ENCODE assay signal across 10 cellular contexts in the genomic region with DNA sequence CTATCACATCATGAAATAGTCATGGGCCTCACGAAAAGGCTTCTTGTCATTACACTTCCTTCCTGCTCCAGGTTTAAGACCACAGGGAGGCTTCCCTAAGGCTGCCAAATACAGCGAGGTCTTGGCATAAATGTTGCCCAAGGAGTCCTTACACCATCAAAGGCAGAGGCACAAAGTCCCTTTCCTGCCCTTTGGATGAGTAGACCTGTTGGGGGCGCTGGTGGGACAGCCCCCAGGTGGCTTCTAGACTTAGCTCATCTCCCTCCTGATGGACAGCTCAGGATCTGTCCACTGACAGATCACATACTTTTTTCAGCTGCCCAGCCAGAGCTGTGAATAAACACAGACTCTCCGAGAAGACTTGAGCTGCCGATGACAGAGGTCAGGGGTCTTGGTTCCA. TPM values are rescaled to one million over a fixed set of nuclear protein-coding genes. Genes with fewer than 3 reads are reported as not detected.
DNase-seq lines count a peak whose midpoint lies in the region; ATAC-seq and TF ChIP-seq lines count a peak whose summit lies in the region.
"Had no signal": no experiment of that assay in that cellular context is flagged by ENCODE, and none has a peak within 500 bp of the region (broad histone marks: within the 10 kb centered on the region; RNA-seq: fewer than 3 reads in every experiment).

No MANE protein-coding gene starts in this region.

- no peak overlapping the region for H3K4me3 ChIP-seq in smooth muscle cell
- H3K4me3 ChIP-seq: pancreas had no signal

- H3K27ac Mint-ChIP-seq in activated CD4-positive, alpha-beta T cell treated with anti-CD3 and anti-CD28 coated beads for 36 hours: no peak overlapping the region
- H3K27ac Mint-ChIP-seq in stimulated activated memory B cell treated with anti-CD40 and anti-IgM and Interleukin-4, amounts not matched to agents 10 μg/mL and 1 μg/mL and 100 μg/mL, for 72 hours: no peak overlapping the region
- H3K27ac Mint-ChIP-seq in endothelial cell (ENCODE audit: unreplicated experiment): no peak overlapping the region

- no peaks in the 10 kb centered on the region for H3K36me3 ChIP-seq in smooth muscle cell (ENCODE audit: low read depth)
- H3K36me3 ChIP-seq: pancreas had no signal

- H3K4me3 Mint-ChIP-seq in activated CD4-positive, alpha-beta T cell treated with anti-CD3 and anti-CD28 coated beads for 36 hours: no peak overlapping the region
- no peak overlapping the region for H3K4me3 Mint-ChIP-seq in stimulated activated memory B cell treated with anti-CD40 and anti-IgM and Interleukin-4, amounts not matched to agents 10 μg/mL and 1 μg/mL and 100 μg/mL, for 72 hours
- H3K4me3 Mint-ChIP-seq in endothelial cell (ENCODE audit: unreplicated experiment): no peak overlapping the region

- H3K36me3 Mint-ChIP-seq in activated CD4-positive, alpha-beta T cell treated with anti-CD3 and anti-CD28 coated beads for 36 hours (ENCODE audit: low read depth): no peaks in the 10 kb centered on the region
- H3K36me3 Mint-ChIP-seq in stimulated activated memory B cell treated with anti-CD40 and anti-IgM and Interleukin-4, amounts not matched to agents 10 μg/mL and 1 μg/mL and 100 μg/mL, for 72 hours: no peaks in the 10 kb centered on the region
- H3K36me3 Mint-ChIP-seq in endothelial cell (ENCODE audit: low read depth, unreplicated experiment): no peaks in the 10 kb centered on the region

- no peaks in the 10 kb centered on the region for H3F3A ChIP-seq in smooth muscle cell (ENCODE audit: low read depth)

- peak; percentile 17 for DNase-seq in activated CD4-positive, alpha-beta T cell treated with anti-CD3 and anti-CD28 coated beads for 48 hours
- no peak for DNase-seq in activated CD4-positive, alpha-beta T cell treated with anti-CD3 and anti-CD28 coated beads for 36 hours
- DNase-seq in NOMO-1 treated with dmso at 0.1 percent for 144 hours (lab: John Stamatoyannopoulos, UW; ENCODE audit: unreplicated experiment) (peak; percentile 62), epithelial cell of prostate (ENCODE audit: low read depth, low spot score) (no peak), smooth muscle cell (lab: John Stamatoyannopoulos, UW; ENCODE audit: unreplicated experiment) (no peak), endothelial cell (ENCODE audit: low spot score) (no peak), NCI-H1105 treated with DMSO at 0.1 percent for 48 hours (lab: John Stamatoyannopoulos, UW) (no peak)
- DNase-seq: activated CD8-positive, alpha-beta memory T cell treated with anti-CD3 and anti-CD28 coated beads, Interleukin-2, amount 50 U/mL, for 4 hours; pancreas had no signal

- no peaks in the 10 kb centered on the region for H3K4me1 ChIP-seq in smooth muscle cell (ENCODE audit: low read depth)

- intact Hi-C loops in activated CD4-positive, alpha-beta T cell treated with anti-CD3 and anti-CD28 coated beads for 36 hours (cut with DNase I, micrococcal nuclease): no loop called here

- TF ChIP-seq CTCF in smooth muscle cell (IDR thresholded peaks at IDR 0.05; ENCODE audit: borderline replicate concordance, insufficient read depth, poor library complexity, severe bottlenecking): peak; percentile 4
- no peak for TF ChIP-seq CTCF in endothelial cell (IDR thresholded peaks at IDR 0.05; ENCODE audit: unreplicated experiment)

- WGBS in smooth muscle cell (ENCODE audit: low lambda C conversion rate): 70% methylated on average over 5 of the region's 5 CpGs

- H3K4me2 ChIP-seq in smooth muscle cell: no peak overlapping the region

- POLR2A ChIA-PET in activated CD4-positive, alpha-beta T cell treated with anti-CD3 and anti-CD28 coated beads for 36 hours (lab: Charles Lee): no interaction called here

- H3K27ac ChIP-seq in epithelial cell of prostate (peak overlapping the region; percentile 69), smooth muscle cell (ENCODE audit: low read depth) (no peak overlapping the region)
- H3K27ac ChIP-seq: pancreas had no signal

- no peak overlapping the region for H3K9ac ChIP-seq in smooth muscle cell (ENCODE audit: low read depth)

- no peaks in the 10 kb centered on the region for H3K9me3 ChIP-seq in smooth muscle cell (replicated peaks; ENCODE audit: low read depth)
- H3K9me3 ChIP-seq: pancreas had no signal

- H2AFZ ChIP-seq in smooth muscle cell (ENCODE audit: low read depth): no peak overlapping the region

- CTCF ChIA-PET in activated CD4-positive, alpha-beta T cell treated with anti-CD3 and anti-CD28 coated beads for 36 hours (lab: Charles Lee): interaction anchor here (0.6 to 2.4 kb wide), 7 partner anchors 12 to 333 kb away, joined by 3 to 14 read pairs (median 3); partner anchors contain the start of gene MEGF9

- H3K4me1 Mint-ChIP-seq in activated CD4-positive, alpha-beta T cell treated with anti-CD3 and anti-CD28 coated beads for 36 hours: peaks cover 11% of the 10 kb centered on the region
- peaks cover 13% of the 10 kb centered on the region for H3K4me1 Mint-ChIP-seq in stimulated activated memory B cell treated with anti-CD40 and anti-IgM and Interleukin-4, amounts not matched to agents 10 μg/mL and 1 μg/mL and 100 μg/mL, for 72 hours
- no peaks in the 10 kb centered on the region for H3K4me1 Mint-ChIP-seq in endothelial cell (ENCODE audit: unreplicated experiment)

- H3K27me3 ChIP-seq in smooth muscle cell (ENCODE audit: low read depth): no peaks in the 10 kb centered on the region
- H3K27me3 ChIP-seq: pancreas had no signal

- H4K20me1 ChIP-seq in smooth muscle cell (ENCODE audit: low read depth): no peaks in the 10 kb centered on the region

- H3K27me3 Mint-ChIP-seq in activated CD4-positive, alpha-beta T cell treated with anti-CD3 and anti-CD28 coated beads for 36 hours: no peaks in the 10 kb centered on the region
- H3K27me3 Mint-ChIP-seq in stimulated activated memory B cell treated with anti-CD40 and anti-IgM and Interleukin-4, amounts not matched to agents 10 μg/mL and 1 μg/mL and 100 μg/mL, for 72 hours: no peaks in the 10 kb centered on the region
- H3K27me3 Mint-ChIP-seq in endothelial cell (ENCODE audit: unreplicated experiment): no peaks in the 10 kb centered on the region

- H3K9me3 Mint-ChIP-seq in activated CD4-positive, alpha-beta T cell treated with anti-CD3 and anti-CD28 coated beads for 36 hours (ENCODE audit: low read depth): no peaks in the 10 kb centered on the region
- H3K9me3 Mint-ChIP-seq in stimulated activated memory B cell treated with anti-CD40 and anti-IgM and Interleukin-4, amounts not matched to agents 10 μg/mL and 1 μg/mL and 100 μg/mL, for 72 hours: no peaks in the 10 kb centered on the region
- H3K9me3 Mint-ChIP-seq in endothelial cell (ENCODE audit: unreplicated experiment): no peaks in the 10 kb centered on the region

- ATAC-seq in activated CD4-positive, alpha-beta T cell treated with anti-CD3 and anti-CD28 coated beads for 36 hours: no peak
- no peak for ATAC-seq in stimulated activated memory B cell treated with anti-CD40 and anti-IgM and Interleukin-4, amounts not matched to agents 10 μg/mL and 1 μg/mL and 100 μg/mL, for 72 hours

- no peaks in the 10 kb centered on the region for H3K79me2 ChIP-seq in smooth muscle cell (ENCODE audit: low read depth)

RNA-seq across cellular contexts. Expression of gene MEGF9, which starts 15.5 kb away (rescaled TPM):
- 1 to 10 TPM; 3.3 to 3.6 TPM for total RNA-seq in activated CD4-positive, alpha-beta T cell treated with anti-CD3 and anti-CD28 coated beads for 36 hours
- total RNA-seq in smooth muscle cell: 6.0 and 9.8 TPM in 2 replicates
- polyA plus RNA-seq in smooth muscle cell: 1.8 and 2.7 TPM in 2 replicates
- total RNA-seq in endothelial cell (ENCODE audit: unreplicated experiment): 2.6 TPM

Comparison
In these comparisons a context has a peak if more than half of its experiments do, and no peak if none do; other contexts are left out.
1. DNase-seq: peak in activated CD4-positive, alpha-beta T cell treated with anti-CD3 and anti-CD28 coated beads for 48 hours (single experiment) and NOMO-1 treated with dmso at 0.1 percent for 144 hours (single experiment); none in activated CD4-positive, alpha-beta T cell treated with anti-CD3 and anti-CD28 coated beads for 36 hours (single experiment), epithelial cell of prostate (single experiment), smooth muscle cell (single experiment), endothelial cell (single experiment) and NCI-H1105 treated with DMSO at 0.1 percent for 48 hours (single experiment).